In genomic region chr2:20567159-20567925, GRCh38 we compare ENCODE assay signal across 1 cellular context.
A peak's percentile ranks its signal among the peaks of the same experiment; 100 is the strongest.
TF ChIP-seq lines count a peak whose summit lies in the region.

No MANE protein-coding gene starts in this region.

TF ChIP-seq in H1, 55 proteins besides CTCF, POLR2A, EP300 and RAD21 (continued from another document):
- TF ChIP-seq RXRA (IDR thresholded peaks at IDR 0.05; ENCODE audit: insufficient read depth, low read depth, low read length) (peak; percentile 97), SIN3A (conservative IDR thresholded peaks at IDR 0.05 in 1 of 2, IDR thresholded peaks at IDR 0.05 in 1 of 2; ENCODE audit: low read depth in 1 of 2, low read length in 2 of 2) (no peak), POU5F1 (IDR thresholded peaks at IDR 0.05; ENCODE audit: low read depth, low read length) (no peak), BRCA1 (IDR thresholded peaks at IDR 0.05; ENCODE audit: low read depth, low read length) (no peak), GTF2F1 (IDR thresholded peaks at IDR 0.05; ENCODE audit: borderline replicate concordance, low read depth, low read length) (no peak), CTBP2 (IDR thresholded peaks at IDR 0.05; ENCODE audit: borderline replicate concordance, insufficient read depth, insufficient read length, low read length) (peak; percentile 66), TEAD4 (IDR thresholded peaks at IDR 0.05; ENCODE audit: low read depth, low read length) (peak; percentile 99), ZNF274 (IDR thresholded peaks at IDR 0.05; ENCODE audit: borderline replicate concordance, extremely low read depth, low read length) (no peak), MAFK (IDR thresholded peaks at IDR 0.05; ENCODE audit: low read depth, low read length) (no peak), TAF7 (optimal IDR thresholded peaks at IDR 0.05; ENCODE audit: borderline replicate concordance, low read depth, low read length) (no peak), RNF2 (IDR thresholded peaks at IDR 0.05; ENCODE audit: borderline replicate concordance, low read depth, low read length, missing control alignments, poor library complexity, severe bottlenecking) (no peak), USF2 (IDR thresholded peaks at IDR 0.05; ENCODE audit: low read length) (no peak), SIRT6 (IDR thresholded peaks at IDR 0.05; ENCODE audit: low read length) (no peak), CHD2 (IDR thresholded peaks at IDR 0.05; ENCODE audit: low read length) (no peak), POLR2AphosphoS5 (IDR thresholded peaks at IDR 0.05; ENCODE audit: low read depth, low read length) (no peak; the same call in 1 of the 2 replicates), KDM1A (IDR thresholded peaks at IDR 0.05; ENCODE audit: borderline replicate concordance, low read length) (no peak; the same call in 1 of the 2 replicates), NANOG (IDR thresholded peaks at IDR 0.05; ENCODE audit: insufficient read depth, low read depth, low read length, poor library complexity, severe bottlenecking) (peak; percentile 12), TCF12 (IDR thresholded peaks at IDR 0.05; ENCODE audit: low read depth, low read length) (peak; percentile 55; the same call in 1 of the 2 replicates), CREB1 (IDR thresholded peaks at IDR 0.05) (0 out of 2 replicates have a peak, but pooled peaks have one; percentile 18), ATF2 (IDR thresholded peaks at IDR 0.05; ENCODE audit: low read length) (0 out of 2 replicates have a peak, but pooled peaks have one; percentile 58), SP2 (IDR thresholded peaks at IDR 0.05; ENCODE audit: low read length) (no peak), MAX (IDR thresholded peaks at IDR 0.05) (peak; percentile 50; the same call in 1 of the 2 replicates)
